1 cellular context compared by ENCODE assay signal in the genomic region with DNA sequence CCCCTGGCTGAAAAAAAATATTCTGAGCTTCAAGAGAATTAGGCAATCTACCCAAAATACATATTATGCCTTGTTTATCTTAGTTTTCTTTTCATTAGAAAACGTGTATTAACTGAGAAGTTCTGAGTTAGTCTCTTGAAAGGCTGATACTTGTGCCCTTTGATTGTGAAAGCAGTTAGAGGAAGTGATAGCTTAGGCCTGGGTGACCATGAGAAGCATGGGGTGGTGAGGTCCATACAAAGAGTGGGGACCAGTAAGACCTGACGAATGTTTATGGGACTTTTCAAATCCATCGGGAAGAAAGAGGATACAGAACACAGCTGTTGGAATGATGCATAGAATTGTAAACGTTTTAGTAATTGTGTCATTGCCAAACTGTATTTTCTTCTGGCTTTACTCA.
TF ChIP-seq lines count a peak whose summit lies in the region.

No MANE protein-coding gene starts in this region.

TF ChIP-seq in WTC11, 78 proteins besides CTCF, POLR2A, EP300 and RAD21 (continued from another document):
- TF ChIP-seq, protein P1, sequence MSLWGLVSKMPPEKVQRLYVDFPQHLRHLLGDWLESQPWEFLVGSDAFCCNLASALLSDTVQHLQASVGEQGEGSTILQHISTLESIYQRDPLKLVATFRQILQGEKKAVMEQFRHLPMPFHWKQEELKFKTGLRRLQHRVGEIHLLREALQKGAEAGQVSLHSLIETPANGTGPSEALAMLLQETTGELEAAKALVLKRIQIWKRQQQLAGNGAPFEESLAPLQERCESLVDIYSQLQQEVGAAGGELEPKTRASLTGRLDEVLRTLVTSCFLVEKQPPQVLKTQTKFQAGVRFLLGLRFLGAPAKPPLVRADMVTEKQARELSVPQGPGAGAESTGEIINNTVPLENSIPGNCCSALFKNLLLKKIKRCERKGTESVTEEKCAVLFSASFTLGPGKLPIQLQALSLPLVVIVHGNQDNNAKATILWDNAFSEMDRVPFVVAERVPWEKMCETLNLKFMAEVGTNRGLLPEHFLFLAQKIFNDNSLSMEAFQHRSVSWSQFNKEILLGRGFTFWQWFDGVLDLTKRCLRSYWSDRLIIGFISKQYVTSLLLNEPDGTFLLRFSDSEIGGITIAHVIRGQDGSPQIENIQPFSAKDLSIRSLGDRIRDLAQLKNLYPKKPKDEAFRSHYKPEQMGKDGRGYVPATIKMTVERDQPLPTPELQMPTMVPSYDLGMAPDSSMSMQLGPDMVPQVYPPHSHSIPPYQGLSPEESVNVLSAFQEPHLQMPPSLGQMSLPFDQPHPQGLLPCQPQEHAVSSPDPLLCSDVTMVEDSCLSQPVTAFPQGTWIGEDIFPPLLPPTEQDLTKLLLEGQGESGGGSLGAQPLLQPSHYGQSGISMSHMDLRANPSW (CRISPR knock-in tag; conservative IDR thresholded peaks at IDR 0.05; ENCODE audit: low read depth): no peak
- TF ChIP-seq CREM (CRISPR knock-in tag; IDR thresholded peaks at IDR 0.05) (no peak), RELA (CRISPR knock-in tag; IDR thresholded peaks at IDR 0.05; ENCODE audit: borderline replicate concordance) (no peak), MYBL2 (CRISPR knock-in tag; IDR thresholded peaks at IDR 0.05) (no peak), GABPB1 (CRISPR knock-in tag; IDR thresholded peaks at IDR 0.05) (no peak), TP53 (CRISPR knock-in tag; IDR thresholded peaks at IDR 0.05) (no peak)
- TF ChIP-seq, protein P2, sequence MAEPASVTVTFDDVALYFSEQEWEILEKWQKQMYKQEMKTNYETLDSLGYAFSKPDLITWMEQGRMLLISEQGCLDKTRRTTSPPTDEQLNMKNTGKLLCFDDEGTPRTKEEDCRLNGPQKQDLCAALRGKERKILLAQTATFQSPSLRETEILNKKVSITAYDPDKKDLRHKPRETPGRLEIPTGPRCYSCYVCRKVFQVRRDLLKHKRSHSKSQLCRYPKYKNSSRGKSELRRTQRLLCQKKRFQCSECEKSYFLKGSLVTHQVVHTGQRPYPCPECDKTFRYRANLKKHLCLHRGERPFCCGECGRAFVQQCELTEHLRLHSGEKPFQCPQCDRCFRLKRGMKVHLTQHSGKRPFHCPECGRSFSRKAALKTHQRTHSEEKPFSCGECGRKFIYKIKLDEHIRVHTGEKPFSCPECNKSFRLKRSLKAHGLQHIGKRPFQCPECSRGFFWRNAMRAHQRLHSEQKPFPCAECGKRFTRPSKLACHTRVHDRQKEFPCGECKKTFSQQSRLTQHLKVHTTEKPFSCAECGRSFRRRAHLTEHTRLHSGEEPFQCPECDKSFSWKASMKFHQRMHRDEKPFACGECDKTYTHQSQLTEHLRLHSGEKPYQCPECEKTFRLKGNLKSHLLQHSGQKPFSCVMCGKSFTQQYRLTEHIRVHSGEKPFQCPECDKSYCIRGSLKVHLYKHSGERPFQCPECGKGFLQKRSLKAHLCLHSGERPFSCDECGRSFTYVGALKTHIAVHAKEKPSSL (CRISPR knock-in tag; conservative IDR thresholded peaks at IDR 0.05): no peak
- TF ChIP-seq, protein P3, sequence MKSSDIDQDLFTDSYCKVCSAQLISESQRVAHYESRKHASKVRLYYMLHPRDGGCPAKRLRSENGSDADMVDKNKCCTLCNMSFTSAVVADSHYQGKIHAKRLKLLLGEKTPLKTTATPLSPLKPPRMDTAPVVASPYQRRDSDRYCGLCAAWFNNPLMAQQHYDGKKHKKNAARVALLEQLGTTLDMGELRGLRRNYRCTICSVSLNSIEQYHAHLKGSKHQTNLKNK (CRISPR knock-in tag; IDR thresholded peaks at IDR 0.05): no peak
